30 cellular contexts compared by ENCODE assay signal in the genomic region with DNA sequence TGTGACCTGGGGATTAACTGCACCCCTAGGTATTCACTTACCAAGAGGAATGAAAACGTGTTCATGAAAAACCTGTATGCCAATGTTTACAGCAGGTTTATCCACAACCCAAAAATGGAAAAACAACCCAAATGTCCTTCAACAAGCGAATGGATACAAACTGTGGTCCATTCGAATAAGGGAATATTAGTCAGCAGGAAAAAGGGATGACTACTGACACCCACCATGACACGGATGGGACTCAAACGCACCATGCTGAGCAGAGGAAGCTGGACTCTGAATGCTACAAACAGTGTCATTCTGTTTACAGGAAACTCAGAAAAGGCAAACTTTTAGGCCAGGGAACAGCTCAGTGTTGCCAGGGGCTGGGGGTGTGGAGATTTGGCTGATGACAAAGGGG.
"Had no signal": no experiment of that assay in that cellular context is flagged by ENCODE, and none has a peak within 500 bp of the region (broad histone marks: within the 10 kb centered on the region; RNA-seq: fewer than 3 reads in every experiment).

No MANE protein-coding gene starts in this region.

- H2AFZ ChIP-seq: hepatocyte, parathyroid adenoma had no signal

- H3K36me3 Mint-ChIP-seq: naive B cell had no signal

- FAIRE-seq: kidney had no signal

- H3K4me3 Mint-ChIP-seq: mesothelial cell of epicardium; natural killer cell treated with Interleukin-12 subunit alpha and Interleukin-12 subunit beta and Interleukin-15 and Interleukin-18, amount 100 ng/mL, for 72 hours; neural crest cell; stimulated activated memory B cell treated with anti-CD40 and anti-IgM and Interleukin-4, amounts not matched to agents 10 μg/mL and 1 μg/mL and 100 μg/mL, for 72 hours had no signal

- H3K36me3 ChIP-seq: uterus had no signal

- H3K27me3 ChIP-seq: dorsolateral prefrontal cortex, gastroesophageal sphincter, heart left ventricle, hepatocyte, left lung, sigmoid colon, testis, tibial nerve, upper lobe of left lung, uterus had no signal

- ATAC-seq: esophagus mucosa; gastroesophageal sphincter; heart left ventricle; left lung; mucosa of descending colon; natural killer cell treated with Interleukin-12 subunit alpha and Interleukin-12 subunit beta and Interleukin-15 and Interleukin-18, amount 100 ng/mL, for 72 hours; psoas muscle; right cardiac atrium; stimulated activated memory B cell treated with anti-CD40 and anti-IgM and Interleukin-4, amounts not matched to agents 10 μg/mL and 1 μg/mL and 100 μg/mL, for 72 hours; stimulated activated naive CD8-positive, alpha-beta T cell treated with anti-CD3 and anti-CD28 coated beads, Interleukin-15, Interleukin-2, amounts not matched to agents 100 U/mL and 50 U/mL, for 24 hours had no signal

- H3K9me3 ChIP-seq: gastroesophageal sphincter, heart left ventricle, left lung, mucosa of descending colon, psoas muscle, sigmoid colon, testis, tibial nerve, upper lobe of left lung, uterus had no signal

- H3K27ac Mint-ChIP-seq: mesothelial cell of epicardium; natural killer cell treated with Interleukin-12 subunit alpha and Interleukin-12 subunit beta and Interleukin-15 and Interleukin-18, amount 100 ng/mL, for 72 hours; stimulated activated memory B cell treated with anti-CD40 and anti-IgM and Interleukin-4, amounts not matched to agents 10 μg/mL and 1 μg/mL and 100 μg/mL, for 72 hours had no signal

- H3K9me3 Mint-ChIP-seq: mesothelial cell of epicardium; naive B cell; natural killer cell treated with Interleukin-12 subunit alpha and Interleukin-12 subunit beta and Interleukin-15 and Interleukin-18, amount 100 ng/mL, for 72 hours; neural crest cell; stimulated activated memory B cell treated with anti-CD40 and anti-IgM and Interleukin-4, amounts not matched to agents 10 μg/mL and 1 μg/mL and 100 μg/mL, for 72 hours had no signal

- DNase-seq: cortex of kidney; dorsolateral prefrontal cortex; effector CD4-positive, alpha-beta T cell; foreskin fibroblast; mesenchymal stem cell; mucosa of descending colon; naive B cell; psoas muscle; sigmoid colon; stimulated activated CD4-positive, alpha-beta T cell treated with anti-CD3 and anti-CD28 coated beads, Interleukin-2, amount 100 ng/mL, for 24 hours; stimulated activated CD4-positive, alpha-beta T cell treated with anti-CD3 and anti-CD28 coated beads, Interleukin-4, amount 100 ng/mL, for 24 hours; stimulated activated naive CD8-positive, alpha-beta T cell treated with anti-CD3 and anti-CD28 coated beads, Interleukin-15, Interleukin-2, amounts not matched to agents 100 U/mL and 50 U/mL, for 24 hours; substantia nigra; testis; upper lobe of left lung; uterus had no signal

- H3K27me3 Mint-ChIP-seq: naive B cell; natural killer cell treated with Interleukin-12 subunit alpha and Interleukin-12 subunit beta and Interleukin-15 and Interleukin-18, amount 100 ng/mL, for 72 hours; stimulated activated memory B cell treated with anti-CD40 and anti-IgM and Interleukin-4, amounts not matched to agents 10 μg/mL and 1 μg/mL and 100 μg/mL, for 72 hours had no signal

- H3K4me3 ChIP-seq: dorsolateral prefrontal cortex, gastroesophageal sphincter, heart left ventricle, hepatocyte, left lung, mucosa of descending colon, psoas muscle, sigmoid colon, testis, tibial nerve, upper lobe of left lung, uterus had no signal

- H3K9ac ChIP-seq: parathyroid adenoma had no signal

- H3K27ac ChIP-seq: dorsolateral prefrontal cortex, epithelial cell of prostate, gastroesophageal sphincter, heart left ventricle, hepatocyte, left lung, parathyroid adenoma, psoas muscle, sigmoid colon, testis, tibial nerve, upper lobe of left lung, uterus had no signal

- H3K4me2 ChIP-seq: hepatocyte had no signal
